ENCODE assay signal across 27 cellular contexts in the genomic region with DNA sequence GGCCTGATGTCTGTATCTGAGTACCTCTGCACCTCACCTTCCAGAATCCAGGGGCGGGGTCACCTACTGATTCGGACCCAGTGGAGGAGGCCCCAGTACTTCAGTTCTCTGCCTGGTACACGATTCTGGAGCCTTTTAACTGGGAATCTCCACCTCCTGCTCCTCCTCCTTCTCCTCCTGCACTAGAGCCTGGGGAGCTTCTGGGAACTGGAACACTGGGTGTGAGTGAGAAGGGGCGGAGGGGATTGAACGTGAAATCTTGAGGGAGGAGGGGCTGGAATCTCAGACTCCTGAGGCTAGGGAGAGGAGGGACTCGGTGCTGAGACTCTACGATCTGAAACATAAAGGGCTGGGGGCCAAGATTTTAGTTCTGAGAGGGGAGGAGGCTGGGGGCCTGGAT. TPM values are rescaled to one million over a fixed set of nuclear protein-coding genes. Genes with fewer than 3 reads are reported as not detected.
A peak's percentile ranks its signal among the peaks of the same experiment; 100 is the strongest.
DNase-seq lines count a peak whose midpoint lies in the region; ATAC-seq, FAIRE-seq and TF ChIP-seq lines count a peak whose summit lies in the region.
"Had no signal": no experiment of that assay in that cellular context is flagged by ENCODE, and none has a peak within 500 bp of the region (broad histone marks: within the 10 kb centered on the region; RNA-seq: fewer than 3 reads in every experiment).

A gene with protein sequence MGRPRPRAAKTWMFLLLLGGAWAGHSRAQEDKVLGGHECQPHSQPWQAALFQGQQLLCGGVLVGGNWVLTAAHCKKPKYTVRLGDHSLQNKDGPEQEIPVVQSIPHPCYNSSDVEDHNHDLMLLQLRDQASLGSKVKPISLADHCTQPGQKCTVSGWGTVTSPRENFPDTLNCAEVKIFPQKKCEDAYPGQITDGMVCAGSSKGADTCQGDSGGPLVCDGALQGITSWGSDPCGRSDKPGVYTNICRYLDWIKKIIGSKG (minus strand): TSS at position 110 of the 400 bp plus-strand sequence. CDS start 437 bp downstream, outside the sequence.

- H3K9me3 Mint-ChIP-seq in neural crest cell: no peaks in the 10 kb centered on the region
- H3K9me3 Mint-ChIP-seq in naive thymus-derived CD8-positive, alpha-beta T cell: no peaks in the 10 kb centered on the region
- H3K9me3 Mint-ChIP-seq: activated CD4-positive, alpha-beta T cell treated with anti-CD3 and anti-CD28 coated beads, Interleukin-2, amount 10 ng/mL, durations not matched to agents 24 days and 14 days; effector memory CD8-positive, alpha-beta T cell had no signal

- H3K4me3 ChIP-seq in A549 (peak within 1 kb of the TSS; percentile 35), esophagus squamous epithelium (peak within 1 kb of the TSS; percentile 37 to 49 (median 40))
- H3K4me3 ChIP-seq: thoracic aorta had no signal

- no peak for TF ChIP-seq CTCF in A549 (IDR thresholded peaks at IDR 0.05)
- TF ChIP-seq CTCF in esophagus squamous epithelium (IDR thresholded peaks at IDR 0.05): no peak
- no peak for TF ChIP-seq CTCF in neural crest cell (conservative IDR thresholded peaks at IDR 0.05)
- TF ChIP-seq CTCF in GM13976 (IDR thresholded peaks at IDR 0.05; ENCODE audit: borderline replicate concordance, control extremely low read depth, extremely low read depth, insufficient read depth, missing control alignments): no peak

- H3K27ac ChIP-seq in A549 (no peak within 1 kb of the TSS), esophagus squamous epithelium (peak within 1 kb of the TSS; percentile 28 to 90 (median 78))
- H3K27ac ChIP-seq: RWPE1, thoracic aorta had no signal

- TF ChIP-seq RAD21 in A549 (conservative IDR thresholded peaks at IDR 0.05 in 1 of 2, IDR thresholded peaks at IDR 0.05 in 1 of 2): no peak

- H3K36me3 Mint-ChIP-seq in neural crest cell (ENCODE audit: low read depth): no peaks in the 10 kb centered on the region
- H3K36me3 Mint-ChIP-seq in naive thymus-derived CD8-positive, alpha-beta T cell: peaks cover 0 to 2% (median 0%) of the 10 kb centered on the region in 3 donors
- H3K36me3 Mint-ChIP-seq: CD14-positive monocyte had no signal

- no peak within 1 kb of the TSS for H3K4me3 Mint-ChIP-seq in neural crest cell
- H3K4me3 Mint-ChIP-seq in naive thymus-derived CD8-positive, alpha-beta T cell: peak within 1 kb of the TSS in 2 of 10 donors; percentile 5 to 28
- H3K4me3 Mint-ChIP-seq: activated CD4-positive, alpha-beta T cell treated with anti-CD3 and anti-CD28 coated beads, Interleukin-2, amount 10 ng/mL, durations not matched to agents 24 days and 14 days; effector memory CD8-positive, alpha-beta T cell had no signal

- 32% methylated on average over 6 of the region's 7 CpGs for WGBS in A549 (ENCODE audit: missing lambda C conversion rate)
- WGBS in esophagus squamous epithelium, 2 donors: 12 to 21% methylated on average over 3 to 6 of the region's 7 CpGs

- CTCF ChIA-PET in A549 (lab: Yijun Ruan, JAX): interaction anchor here (0.6 to 4.0 kb wide), 3 partner anchors 15 to 39 kb away, joined by 3 to 21 read pairs (median 3); no protein-coding TSS in a partner anchor

- DNase-seq in A549 (ENCODE audit: low read depth in 1 of 2, low spot score in 1 of 2) (no peak), NCI-H226 (peak; percentile 68), esophagus squamous epithelium (lab: John Stamatoyannopoulos, UW) (no peak), neural crest cell (ENCODE audit: low read depth, low spot score) (no peak), GM13976 (ENCODE audit: low spot score) (no peak)
- DNase-seq in naive thymus-derived CD8-positive, alpha-beta T cell: no peak
- DNase-seq: activated CD4-positive, alpha-beta T cell treated with anti-CD3 and anti-CD28 coated beads, Interleukin-2, amount 10 ng/mL, durations not matched to agents 24 days and 14 days; activated CD8-positive, alpha-beta memory T cell treated with anti-CD3 and anti-CD28 coated beads, Interleukin-2, amount 50 U/mL, for 48 hours; activated gamma-delta T cell treated with Interleukin-2 at 50 U/mL for 16 hours; amygdala; cerebellar nuclear complex; effector memory CD8-positive, alpha-beta T cell; foreskin fibroblast; NCI-H1436; NCI-H2171 treated with DMSO at 0.1 percent for 48 hours; NCI-H82; stimulated activated CD4-positive, alpha-beta T cell treated with anti-CD3 and anti-CD28 coated beads, Interleukin-12 subunit alpha, Interleukin-12 subunit beta, amount 100 ng/mL, for 4 hours had no signal

- H3K9me3 ChIP-seq in A549 (no peaks in the 10 kb centered on the region), esophagus squamous epithelium (no peaks in the 10 kb centered on the region)
- H3K9me3 ChIP-seq: thoracic aorta had no signal

- H3K4me2 ChIP-seq in A549: peak within 1 kb of the TSS; percentile 79

- in situ Hi-C loops in GM13976 (cut with MboI; ENCODE audit: low sequenced_read_pairs, unreplicated experiment): no loop called here

- peak within 1 kb of the TSS; percentile 27 for H3K27ac Mint-ChIP-seq in neural crest cell (ENCODE audit: unreplicated experiment)
- peak within 1 kb of the TSS in 1 of 10 donors; percentile 24 for H3K27ac Mint-ChIP-seq in naive thymus-derived CD8-positive, alpha-beta T cell
- H3K27ac Mint-ChIP-seq: activated CD4-positive, alpha-beta T cell treated with anti-CD3 and anti-CD28 coated beads, Interleukin-2, amount 10 ng/mL, durations not matched to agents 24 days and 14 days; effector memory CD8-positive, alpha-beta T cell had no signal

- TF ChIP-seq POLR2A in A549 (IDR thresholded peaks at IDR 0.05; ENCODE audit: low read length) (no peak), esophagus squamous epithelium (IDR thresholded peaks at IDR 0.05) (no peak)

- ATAC-seq in A549 (peak in 1 of 2 experiments; percentile 12; a peak in 1 of 6 replicates), GM19455 (IDR thresholded peaks at IDR 0.05; ENCODE audit: unreplicated experiment) (no peak), HG02759 (IDR thresholded peaks at IDR 0.05; ENCODE audit: unreplicated experiment) (no peak)
- no peak for ATAC-seq in naive thymus-derived CD8-positive, alpha-beta T cell
- ATAC-seq: effector memory CD8-positive, alpha-beta T cell had no signal

- intact Hi-C loops in esophagus squamous epithelium (cut with DNase I): no loop called here

- no peak for FAIRE-seq in A549 (lab: Jason Lieb, UNC)
- FAIRE-seq: TTC549 had no signal

- H3K27me3 Mint-ChIP-seq in neural crest cell (ENCODE audit: low read depth): peaks cover 76% of the 10 kb centered on the region
- H3K27me3 Mint-ChIP-seq in naive thymus-derived CD8-positive, alpha-beta T cell: peaks cover 33 to 84% (median 59%) of the 10 kb centered on the region in 5 donors

- TF ChIP-seq EP300 in A549 (IDR thresholded peaks at IDR 0.05): no peak

- H3K4me1 Mint-ChIP-seq in neural crest cell: no peaks in the 10 kb centered on the region
- peaks cover 0 to 5% (median 0%) of the 10 kb centered on the region in 4 donors for H3K4me1 Mint-ChIP-seq in naive thymus-derived CD8-positive, alpha-beta T cell
- H3K4me1 Mint-ChIP-seq: activated CD4-positive, alpha-beta T cell treated with anti-CD3 and anti-CD28 coated beads, Interleukin-2, amount 10 ng/mL, durations not matched to agents 24 days and 14 days had no signal

- peaks cover 0 to 59% (median 0%) of the 10 kb centered on the region in 4 donors for H3K27me3 ChIP-seq in esophagus squamous epithelium

- no peaks in the 10 kb centered on the region for H3K36me3 ChIP-seq in esophagus squamous epithelium
- H3K36me3 ChIP-seq: thoracic aorta had no signal

- POLR2A ChIA-PET in A549 (lab: Yijun Ruan, JAX): no interaction called here
- POLR2A ChIA-PET in naive thymus-derived CD8-positive, alpha-beta T cell (lab: Charles Lee): no interaction called here

- H3K4me1 ChIP-seq in A549 (peaks cover 6% of the 10 kb centered on the region; the same call in 2 of the 3 replicates), esophagus squamous epithelium (peaks cover 4 to 30% (median 13%) of the 10 kb centered on the region in 3 donors)

TF ChIP-seq in A549, 52 proteins besides CTCF, POLR2A, EP300 and RAD21:
- TF ChIP-seq FOXS1 (CRISPR knock-in tag; IDR thresholded peaks at IDR 0.05): no peak

RNA-seq across cellular contexts. Expression of the gene that starts here (rescaled TPM):
- not detected in 2 replicates for polyA plus RNA-seq in A549 (2011; rRNA removed)
- polyA plus RNA-seq in A549 (2012; cell fraction: cytosol; rRNA removed): not detected in 2 replicates
- polyA plus RNA-seq in A549 (2012; cell fraction: nucleus; rRNA removed): not detected in 2 replicates
- polyA plus RNA-seq in A549 (2017; fragmentation: RNase III; extraction: RNeasy Plus Mini Kit Qiagen cat#74134 plus additional on column Dnase treatment): not detected in 3 replicates
- polyA minus RNA-seq in A549 (2011; rRNA and poly(A)+ RNA removed): 0.45 TPM in 1 of 2 replicates, not detected in the other
- 100 to 1,000 TPM in 3 of 4 donors, 10 to 100 TPM in 1; 32.8 to 235 (median 191) TPM for total RNA-seq in esophagus squamous epithelium
- not detected in 2 replicates for total RNA-seq in neural crest cell
- total RNA-seq in naive thymus-derived CD8-positive, alpha-beta T cell: not detected
- polyA plus RNA-seq in naive thymus-derived CD8-positive, alpha-beta T cell: not detected
- total RNA-seq: A172; activated CD4-positive, alpha-beta T cell treated with anti-CD3 and anti-CD28 coated beads, Interleukin-2, amount 10 ng/mL, durations not matched to agents 24 days and 14 days; HT1080; liver; pulmonary artery endothelial cell; thoracic aorta had no signal
- polyA plus RNA-seq: CD14-positive monocyte, liver had no signal

Comparison
In these comparisons a context has a peak if more than half of its experiments do, and no peak if none do; other contexts are left out.
1. RNA of the gene that starts here (total RNA-seq): 32.8 to 235 TPM in esophagus squamous epithelium; not detected in neural crest cell and not detected in naive thymus-derived CD8-positive, alpha-beta T cell; every median in the first group is over 10 times any median in the second.
2. H3K27ac ChIP-seq: peak in esophagus squamous epithelium (4 of 4); none in A549 (0 of 2).